35 cellular contexts compared by ENCODE assay signal in the genomic region with DNA sequence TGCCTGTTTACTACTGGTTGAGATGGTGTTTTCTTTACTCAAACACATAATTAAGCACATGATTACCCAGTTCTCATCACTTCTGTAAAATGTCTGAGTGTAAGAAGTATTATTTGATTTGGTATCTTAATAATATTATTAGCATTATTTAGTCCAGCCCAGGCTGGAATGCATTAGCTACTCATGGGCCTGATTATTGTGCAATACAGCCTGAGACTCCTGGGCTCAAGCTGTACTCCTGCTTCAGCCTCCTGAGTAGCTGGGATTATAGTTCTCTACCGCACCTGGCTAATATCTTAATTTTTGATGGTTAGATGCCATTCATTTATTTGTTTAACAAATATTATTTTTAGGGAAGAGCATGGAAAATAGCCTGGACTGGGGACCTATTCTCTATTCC.
"Had no signal": no experiment of that assay in that cellular context is flagged by ENCODE, and none has a peak within 500 bp of the region (broad histone marks: within the 10 kb centered on the region; RNA-seq: fewer than 3 reads in every experiment).

No MANE protein-coding gene starts in this region.

- H3K27me3 ChIP-seq: MG63 had no signal

- H3K9me3 ChIP-seq: MG63 had no signal

- H3K36me3 ChIP-seq: MG63 had no signal

- DNase-seq: Karpas-422, Kasumi-1, MG63, MM.1S, MV-4-11, NCI-H1048, NCI-H1092, NCI-H1092 treated with DMSO at 0.1 percent for 48 hours, NCI-H1105, NCI-H1105 treated with DMSO at 0.1 percent for 48 hours, NCI-H1417, NCI-H1417 treated with DMSO at 0.1 percent for 48 hours, NCI-H1436, NCI-H1436 treated with DMSO at 0.1 percent for 48 hours, NCI-H146, NCI-H1694, NCI-H1694 treated with DMSO at 0.1 percent for 48 hours, NCI-H187, NCI-H187 treated with DMSO at 0.1 percent for 48 hours, NCI-H1930, NCI-H2029, NCI-H2029 treated with DMSO at 0.1 percent for 48 hours, NCI-H2081, NCI-H2081 treated with DMSO at 0.1 percent for 48 hours, NCI-H2107, NCI-H2171, NCI-H2171 treated with DMSO at 0.1 percent for 48 hours, NCI-H2227 treated with DMSO at 0.1 percent for 48 hours, NCI-H226, NCI-H345, NCI-H446, NCI-H446 treated with DMSO at 0.1 percent for 48 hours, NCI-H510A, NCI-H510A treated with DMSO at 0.1 percent for 48 hours, NCI-H524 had no signal

- H3K4me3 ChIP-seq: MG63 had no signal
